8 cellular contexts compared by ENCODE assay signal in genomic region chr7:12210179-12211053, GRCh38. TPM values are rescaled to one million over a fixed set of nuclear protein-coding genes. Genes with fewer than 3 reads are reported as not detected.
DNase-seq lines count a peak whose midpoint lies in the region; TF ChIP-seq lines count a peak whose summit lies in the region.

No MANE protein-coding gene starts in this region.

- peak; percentile 31 for DNase-seq in activated T-cell treated with anti-CD3 and anti-CD28 coated beads for 1 hour (ENCODE audit: low read depth)
- DNase-seq in activated T-cell treated with anti-CD3 and anti-CD28 coated beads, Interleukin-2, amount 50 U/mL, for 1 hour: no peak
- peak in 1 of 2 experiments; percentile 38 for DNase-seq in HAP-1 (ENCODE audit: low spot score in 2 of 2)
- peak; percentile 76 for DNase-seq in LoVo (ENCODE audit: low spot score)
- DNase-seq in activated naive CD8-positive, alpha-beta T cell treated with anti-CD3 and anti-CD28 coated beads for 36 hours: no peak
- DNase-seq in hippocampal formation (lab: John Stamatoyannopoulos, UW): peak; percentile 52 to 57
- no peak for DNase-seq in sigmoid colon
- DNase-seq in NCI-H2196 (lab: John Stamatoyannopoulos, UW; ENCODE audit: unreplicated experiment): no peak

- H3K27ac ChIP-seq in sigmoid colon: peak overlapping the region; percentile 90 to 99 (median 96)

- WGBS in sigmoid colon, 2 donors: 0 to 2% methylated on average over 26 of the region's 26 CpGs

- peak overlapping the region; percentile 97 for H3K4me3 Mint-ChIP-seq in activated naive CD8-positive, alpha-beta T cell treated with anti-CD3 and anti-CD28 coated beads for 36 hours

- H3K4me1 Mint-ChIP-seq in activated naive CD8-positive, alpha-beta T cell treated with anti-CD3 and anti-CD28 coated beads for 36 hours: peaks cover 29% of the 10 kb centered on the region

- intact Hi-C loops in sigmoid colon (cut with DNase I): loop anchor here (5.0 kb wide), 2 partner anchors 98 to 378 kb away; partner anchors contain the start of gene THSD7A

- no peaks in the 10 kb centered on the region for H3K27me3 ChIP-seq in HAP-1 (ENCODE audit: low read depth)
- no peaks in the 10 kb centered on the region for H3K27me3 ChIP-seq in sigmoid colon

- TF ChIP-seq EP300 in sigmoid colon (IDR thresholded peaks at IDR 0.05): no peak

- no peaks in the 10 kb centered on the region for H3K9me3 Mint-ChIP-seq in activated naive CD8-positive, alpha-beta T cell treated with anti-CD3 and anti-CD28 coated beads for 36 hours

- H3K27ac Mint-ChIP-seq in activated naive CD8-positive, alpha-beta T cell treated with anti-CD3 and anti-CD28 coated beads for 36 hours: peak overlapping the region; percentile 97

- H3K36me3 ChIP-seq in HAP-1 (replicated peaks) (0 out of 2 replicates have a peak, but pooled peaks cover 3% of the 10 kb centered on the region), sigmoid colon (peaks cover 0 to 5% (median 0%) of the 10 kb centered on the region in 4 donors)

- H3K4me1 ChIP-seq in HAP-1: peaks cover 14% of the 10 kb centered on the region
- peaks cover 0 to 28% (median 12%) of the 10 kb centered on the region in 4 donors for H3K4me1 ChIP-seq in sigmoid colon

- in situ Hi-C loops in HAP-1 (cut with MboI; ENCODE audit: low sequenced_read_pairs): no loop called here

- TF ChIP-seq POLR2A in sigmoid colon (IDR thresholded peaks at IDR 0.05): no peak

- H3K9me3 ChIP-seq in HAP-1 (no peaks in the 10 kb centered on the region), sigmoid colon (no peaks in the 10 kb centered on the region)

- H3K36me3 Mint-ChIP-seq in activated naive CD8-positive, alpha-beta T cell treated with anti-CD3 and anti-CD28 coated beads for 36 hours: peaks cover 13% of the 10 kb centered on the region

- peak overlapping the region; percentile 52 for H3K4me3 ChIP-seq in HAP-1
- H3K4me3 ChIP-seq in sigmoid colon: peak overlapping the region; percentile 68 to 92 (median 86)

- no peaks in the 10 kb centered on the region for H3K27me3 Mint-ChIP-seq in activated naive CD8-positive, alpha-beta T cell treated with anti-CD3 and anti-CD28 coated beads for 36 hours

- TF ChIP-seq CTCF in sigmoid colon (IDR thresholded peaks at IDR 0.05): no peak

RNA-seq across cellular contexts. Expression of gene TMEM106B, which starts 0.7 kb away (rescaled TPM):
- total RNA-seq in activated naive CD8-positive, alpha-beta T cell treated with anti-CD3 and anti-CD28 coated beads for 36 hours: 10 to 100 TPM; 27.7 to 28.8 TPM
- total RNA-seq in sigmoid colon: 10 to 100 TPM; 64.5 to 86.9 (median 80.3) TPM
- polyA plus RNA-seq in sigmoid colon: 10 to 100 TPM in 2 of 3 donors, 1 to 10 TPM in 1; 8.4 to 17.9 (median 14.1) TPM

Comparison
In these comparisons a context has a peak if more than half of its experiments do, and no peak if none do; other contexts are left out.
1. DNase-seq: peak in activated T-cell treated with anti-CD3 and anti-CD28 coated beads for 1 hour (single experiment), LoVo (single experiment) and hippocampal formation (2 of 2); none in activated T-cell treated with anti-CD3 and anti-CD28 coated beads, Interleukin-2, amount 50 U/mL, for 1 hour (single experiment), activated naive CD8-positive, alpha-beta T cell treated with anti-CD3 and anti-CD28 coated beads for 36 hours (single experiment), sigmoid colon (single experiment) and NCI-H2196 (single experiment).